Comparison of ENCODE assay signal across 1 cellular context in the genomic region with DNA sequence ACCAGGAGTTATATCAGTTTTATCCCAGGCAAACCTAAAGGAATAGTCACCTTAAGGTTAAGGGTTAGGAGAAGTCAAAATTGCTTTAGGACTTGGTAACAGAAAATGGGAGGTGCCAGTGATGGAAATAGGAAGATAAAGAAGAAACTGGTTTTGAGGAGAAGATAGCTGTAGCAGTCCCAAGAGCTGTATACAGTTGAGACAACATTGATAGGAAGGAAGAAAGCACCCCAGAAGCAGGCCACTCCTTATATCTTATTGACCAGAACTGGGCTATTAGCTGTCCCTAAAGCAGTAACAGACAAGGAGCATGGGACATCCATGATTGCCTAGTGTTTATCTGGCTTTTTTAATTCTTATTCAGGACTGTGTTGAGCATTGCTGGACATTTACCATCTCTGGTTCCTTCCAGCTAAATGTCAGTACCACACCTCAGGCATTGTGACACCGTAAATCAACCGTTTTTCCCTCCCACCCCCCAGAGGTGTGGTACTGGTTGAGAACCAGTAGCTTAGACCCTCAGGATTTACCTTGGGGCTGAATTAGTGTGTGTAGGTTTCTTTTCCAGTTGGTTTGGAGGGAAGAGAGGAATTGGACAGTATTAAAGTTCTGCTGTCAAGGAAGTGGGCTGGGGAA.
TF ChIP-seq lines count a peak whose summit lies in the region.

No MANE protein-coding gene starts in this region.

TF ChIP-seq in GM12878, 131 proteins besides CTCF, POLR2A, EP300 and RAD21:
- TF ChIP-seq JUNB (IDR thresholded peaks at IDR 0.05) (no peak), HDGF (IDR thresholded peaks at IDR 0.05) (no peak), POLR2AphosphoS2 (IDR thresholded peaks at IDR 0.05; ENCODE audit: low read depth, low read length) (no peak), BCL11A (IDR thresholded peaks at IDR 0.05; ENCODE audit: low read depth, low read length) (no peak), MXI1 (IDR thresholded peaks at IDR 0.05; ENCODE audit: low read depth, low read length) (no peak)
- TF ChIP-seq, protein P1, sequence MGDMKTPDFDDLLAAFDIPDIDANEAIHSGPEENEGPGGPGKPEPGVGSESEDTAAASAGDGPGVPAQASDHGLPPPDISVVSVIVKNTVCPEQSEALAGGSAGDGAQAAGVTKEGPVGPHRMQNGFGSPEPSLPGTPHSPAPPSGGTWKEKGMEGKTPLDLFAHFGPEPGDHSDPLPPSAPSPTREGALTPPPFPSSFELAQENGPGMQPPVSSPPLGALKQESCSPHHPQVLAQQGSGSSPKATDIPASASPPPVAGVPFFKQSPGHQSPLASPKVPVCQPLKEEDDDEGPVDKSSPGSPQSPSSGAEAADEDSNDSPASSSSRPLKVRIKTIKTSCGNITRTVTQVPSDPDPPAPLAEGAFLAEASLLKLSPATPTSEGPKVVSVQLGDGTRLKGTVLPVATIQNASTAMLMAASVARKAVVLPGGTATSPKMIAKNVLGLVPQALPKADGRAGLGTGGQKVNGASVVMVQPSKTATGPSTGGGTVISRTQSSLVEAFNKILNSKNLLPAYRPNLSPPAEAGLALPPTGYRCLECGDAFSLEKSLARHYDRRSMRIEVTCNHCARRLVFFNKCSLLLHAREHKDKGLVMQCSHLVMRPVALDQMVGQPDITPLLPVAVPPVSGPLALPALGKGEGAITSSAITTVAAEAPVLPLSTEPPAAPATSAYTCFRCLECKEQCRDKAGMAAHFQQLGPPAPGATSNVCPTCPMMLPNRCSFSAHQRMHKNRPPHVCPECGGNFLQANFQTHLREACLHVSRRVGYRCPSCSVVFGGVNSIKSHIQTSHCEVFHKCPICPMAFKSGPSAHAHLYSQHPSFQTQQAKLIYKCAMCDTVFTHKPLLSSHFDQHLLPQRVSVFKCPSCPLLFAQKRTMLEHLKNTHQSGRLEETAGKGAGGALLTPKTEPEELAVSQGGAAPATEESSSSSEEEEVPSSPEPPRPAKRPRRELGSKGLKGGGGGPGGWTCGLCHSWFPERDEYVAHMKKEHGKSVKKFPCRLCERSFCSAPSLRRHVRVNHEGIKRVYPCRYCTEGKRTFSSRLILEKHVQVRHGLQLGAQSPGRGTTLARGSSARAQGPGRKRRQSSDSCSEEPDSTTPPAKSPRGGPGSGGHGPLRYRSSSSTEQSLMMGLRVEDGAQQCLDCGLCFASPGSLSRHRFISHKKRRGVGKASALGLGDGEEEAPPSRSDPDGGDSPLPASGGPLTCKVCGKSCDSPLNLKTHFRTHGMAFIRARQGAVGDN (IDR thresholded peaks at IDR 0.05), result no peak
